1 cellular context compared by ENCODE assay signal in genomic region chr9:137253717-137254623, GRCh38.
TF ChIP-seq lines count a peak whose summit lies in the region.

No MANE protein-coding gene starts in this region.

TF ChIP-seq in HepG2, 621 proteins besides CTCF, POLR2A, EP300 and RAD21 (continued from another document and continues in another):
- TF ChIP-seq TFAP4 (IDR thresholded peaks at IDR 0.05; ENCODE audit: borderline replicate concordance, low read depth) (peak; percentile 71; the same call in 1 of the 2 replicates), PRDM15 (CRISPR knock-in tag; IDR thresholded peaks at IDR 0.05) (peak; percentile 42; the same call in 1 of the 2 replicates), GATAD2A (CRISPR knock-in tag; IDR thresholded peaks at IDR 0.05) (0 out of 2 replicates have a peak, but pooled peaks have one; percentile 15), BCLAF1 (IDR thresholded peaks at IDR 0.05) (no peak), ZNF18 (CRISPR knock-in tag; IDR thresholded peaks at IDR 0.05; ENCODE audit: insufficient replicate concordance) (no peak), GATAD1 (CRISPR knock-in tag; IDR thresholded peaks at IDR 0.05) (0 out of 2 replicates have a peak, but pooled peaks have one; percentile 39), KLF9 (CRISPR knock-in tag; IDR thresholded peaks at IDR 0.05; ENCODE audit: low read depth) (no peak), PREB (CRISPR knock-in tag; IDR thresholded peaks at IDR 0.05) (no peak), ZC3H13 (CRISPR knock-in tag; IDR thresholded peaks at IDR 0.05) (peak; percentile 54; the same call in 1 of the 2 replicates), ZNF317 (CRISPR knock-in tag; IDR thresholded peaks at IDR 0.05) (0 out of 2 replicates have a peak, but pooled peaks have one; percentile 31), HHEX (CRISPR knock-in tag; IDR thresholded peaks at IDR 0.05) (no peak), GABPB1 (CRISPR knock-in tag; IDR thresholded peaks at IDR 0.05) (peak; percentile 34; the same call in 1 of the 2 replicates), MYPOP (CRISPR knock-in tag; IDR thresholded peaks at IDR 0.05) (no peak), SRSF1 (optimal IDR thresholded peaks at IDR 0.05; ENCODE audit: low read depth, low read length) (no peak), HMGXB4 (CRISPR knock-in tag; IDR thresholded peaks at IDR 0.05; ENCODE audit: borderline replicate concordance in 1 of 2, low read depth in 1 of 2) (0 out of 4 replicates have a peak, but pooled peaks of 1 of the 2 experiments have one; percentile 37), ETV6 (CRISPR knock-in tag; conservative IDR thresholded peaks at IDR 0.05) (0 out of 2 replicates have a peak, but pooled peaks have one; percentile 38), ZFP36 (IDR thresholded peaks at IDR 0.05; ENCODE audit: borderline replicate concordance, low read depth, low read length, partially characterized antibody) (peak; percentile 64), ZNF891 (CRISPR knock-in tag; IDR thresholded peaks at IDR 0.05) (no peak), TAF1 (CRISPR knock-in tag; IDR thresholded peaks at IDR 0.05) (no peak; the same call in 1 of the 2 replicates), CAMTA2 (CRISPR knock-in tag; IDR thresholded peaks at IDR 0.05; ENCODE audit: borderline replicate concordance) (peak; percentile 84; the same call in 1 of the 2 replicates), MYNN (CRISPR knock-in tag; IDR thresholded peaks at IDR 0.05; ENCODE audit: low read depth) (no peak), TEAD3 (CRISPR knock-in tag; optimal IDR thresholded peaks at IDR 0.05; ENCODE audit: borderline replicate concordance) (peak; percentile 42), ZBTB8A (CRISPR knock-in tag; IDR thresholded peaks at IDR 0.05; ENCODE audit: borderline replicate concordance, low read depth) (no peak), SRSF9 (IDR thresholded peaks at IDR 0.05; ENCODE audit: borderline replicate concordance, insufficient read depth, low read depth, low read length, poor library complexity, severe bottlenecking) (no peak), HNRNPUL1 (IDR thresholded peaks at IDR 0.05; ENCODE audit: low read depth, low read length) (no peak), HNF4A (CRISPR knock-in tag; IDR thresholded peaks at IDR 0.05) (peak; percentile 57), NR2C2 (CRISPR knock-in tag; IDR thresholded peaks at IDR 0.05; ENCODE audit: borderline replicate concordance) (peak; percentile 16; the same call in 1 of the 2 replicates), ZBTB21 (CRISPR knock-in tag; IDR thresholded peaks at IDR 0.05) (no peak), ZNF563 (CRISPR knock-in tag; IDR thresholded peaks at IDR 0.05) (0 out of 2 replicates have a peak, but pooled peaks have one; percentile 18), ZNF75D (CRISPR knock-in tag; IDR thresholded peaks at IDR 0.05; ENCODE audit: borderline replicate concordance) (no peak), CBX1 (IDR thresholded peaks at IDR 0.05; ENCODE audit: low read depth) (peak; percentile 14), U2AF1 (optimal IDR thresholded peaks at IDR 0.05; ENCODE audit: low read depth, low read length) (peak; percentile 49), EEA1 (CRISPR knock-in tag; IDR thresholded peaks at IDR 0.05; ENCODE audit: borderline replicate concordance) (0 out of 2 replicates have a peak, but pooled peaks have one; percentile 20), SNRNP70 (IDR thresholded peaks at IDR 0.05; ENCODE audit: low read depth, low read length) (no peak), DR1 (CRISPR knock-in tag; IDR thresholded peaks at IDR 0.05) (no peak), CHD4 (IDR thresholded peaks at IDR 0.05; ENCODE audit: borderline replicate concordance, low read length) (no peak), ZNF704 (CRISPR knock-in tag; IDR thresholded peaks at IDR 0.05; ENCODE audit: borderline replicate concordance) (no peak), ZFX (CRISPR knock-in tag; IDR thresholded peaks at IDR 0.05; ENCODE audit: low read depth) (peak; percentile 78), GABPA (IDR thresholded peaks at IDR 0.05; ENCODE audit: low read depth, low read length) (no peak), GABPA (CRISPR knock-in tag; IDR thresholded peaks at IDR 0.05; ENCODE audit: low read depth) (no peak), ZNF121 (CRISPR knock-in tag; IDR thresholded peaks at IDR 0.05) (peak; percentile 68), ZBTB7B (CRISPR knock-in tag; IDR thresholded peaks at IDR 0.05) (0 out of 2 replicates have a peak, but pooled peaks have one; percentile 32), SALL1 (CRISPR knock-in tag; IDR thresholded peaks at IDR 0.05) (peak; percentile 10; the same call in 1 of the 2 replicates), ZNF776 (CRISPR knock-in tag; IDR thresholded peaks at IDR 0.05) (peak; percentile 60; the same call in 1 of the 2 replicates), ATRX (CRISPR knock-in tag; IDR thresholded peaks at IDR 0.05; ENCODE audit: borderline replicate concordance) (no peak), ZBTB33 (CRISPR knock-in tag; IDR thresholded peaks at IDR 0.05) (peak; percentile 44; the same call in 1 of the 2 replicates), ZNF737 (CRISPR knock-in tag; IDR thresholded peaks at IDR 0.05; ENCODE audit: borderline replicate concordance) (no peak), ZMYM2 (CRISPR knock-in tag; IDR thresholded peaks at IDR 0.05) (no peak)
